Comparison of ENCODE assay signal across 16 cellular contexts in the genomic region with DNA sequence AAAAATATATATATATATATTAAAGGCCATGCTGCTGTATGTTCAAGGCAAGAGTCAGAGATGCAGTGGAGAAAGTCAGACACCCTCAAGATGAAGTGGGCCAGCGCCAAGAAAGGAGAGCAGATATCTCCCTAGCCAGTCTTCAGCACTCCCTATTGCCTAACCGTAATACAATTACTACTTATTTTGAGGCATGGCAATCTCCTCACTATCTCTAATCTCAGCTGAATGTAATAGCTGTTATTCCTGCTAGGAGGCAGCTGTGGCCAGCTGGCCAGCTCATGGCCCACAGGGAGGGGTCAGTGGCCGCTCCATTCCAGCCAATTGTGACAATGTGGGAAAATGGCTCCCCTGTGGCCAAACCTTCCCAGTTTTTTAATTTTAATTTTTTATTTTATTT.
DNase-seq lines count a peak whose midpoint lies in the region; ATAC-seq and TF ChIP-seq lines count a peak whose summit lies in the region.
"Had no signal": no experiment of that assay in that cellular context is flagged by ENCODE, and none has a peak within 500 bp of the region (broad histone marks: within the 10 kb centered on the region; RNA-seq: fewer than 3 reads in every experiment).

No MANE protein-coding gene starts in this region.

- no peaks in the 10 kb centered on the region for H3F3A ChIP-seq in SK-N-SH (replicated peaks; ENCODE audit: insufficient read depth)

- H3K79me2 ChIP-seq in SK-N-SH (ENCODE audit: insufficient read depth): peaks cover 6% of the 10 kb centered on the region; the same call in 1 of the 2 replicates

- H2AFZ ChIP-seq in SK-N-SH (ENCODE audit: low read depth): no peak overlapping the region

- no peaks in the 10 kb centered on the region for H4K20me1 ChIP-seq in SK-N-SH (ENCODE audit: insufficient read depth)

- H3K9me2 ChIP-seq in SK-N-SH: no peaks in the 10 kb centered on the region

- intact Hi-C loops in left lung (cut with DNase I): no loop called here
- intact Hi-C loops in upper lobe of right lung (cut with DNase I): no loop called here
- intact Hi-C loops in Caco-2 (cut with micrococcal nuclease; ENCODE audit: unreplicated experiment): no loop called here

- WGBS in SK-N-SH (ENCODE audit: low lambda C conversion rate): 98% methylated on average over 3 of the region's 3 CpGs

- H3K9me3 Mint-ChIP-seq in Caco-2 (ENCODE audit: unreplicated experiment): peaks cover 6% of the 10 kb centered on the region
- peaks cover 0 to 3% of the 10 kb centered on the region in 2 donors for H3K9me3 Mint-ChIP-seq in stimulated activated naive CD8-positive, alpha-beta T cell treated with anti-CD3 and anti-CD28 coated beads, Interleukin-15, amount 100 ng/mL, for 72 hours

- no peak for TF ChIP-seq RAD21 in SK-N-SH (IDR thresholded peaks at IDR 0.05; ENCODE audit: low read length)

- H3K4me3 ChIP-seq in SK-N-SH (ENCODE audit: low read depth in 2 of 2, low read length in 1 of 2) (no peak overlapping the region), cardiac muscle cell (no peak overlapping the region), left lung (no peak overlapping the region), upper lobe of right lung (no peak overlapping the region), Caco-2 (ENCODE audit: low read depth, low read length) (no peak overlapping the region)
- H3K4me3 ChIP-seq: BLaER1, Peyer's patch had no signal

- no peaks in the 10 kb centered on the region for H3K27me3 Mint-ChIP-seq in Caco-2 (ENCODE audit: insufficient read depth, unreplicated experiment)
- no peaks in the 10 kb centered on the region for H3K27me3 Mint-ChIP-seq in stimulated activated naive CD8-positive, alpha-beta T cell treated with anti-CD3 and anti-CD28 coated beads, Interleukin-15, amount 100 ng/mL, for 72 hours

- no peaks in the 10 kb centered on the region for H3K9me3 ChIP-seq in SK-N-SH
- no peaks in the 10 kb centered on the region for H3K9me3 ChIP-seq in cardiac muscle cell (ENCODE audit: low read depth)
- no peaks in the 10 kb centered on the region for H3K9me3 ChIP-seq in left lung
- no peaks in the 10 kb centered on the region for H3K9me3 ChIP-seq in upper lobe of right lung
- no peaks in the 10 kb centered on the region for H3K9me3 ChIP-seq in Caco-2
- H3K9me3 ChIP-seq: BLaER1, Peyer's patch had no signal

- POLR2A ChIA-PET in SK-N-SH (lab: Yijun Ruan, JAX): no interaction called here
- POLR2A ChIA-PET in Caco-2 (lab: Charles Lee): no interaction called here

- CTCF ChIA-PET in SK-N-SH (lab: Yijun Ruan, JAX): interaction anchor here (0.9 to 4.8 kb wide), 6 partner anchors 12 to 200 kb away, joined by 3 to 25 read pairs (median 9); partner anchors contain the start of gene STK10
- CTCF ChIA-PET in Caco-2 (lab: Charles Lee): no interaction called here

- TF ChIP-seq EP300 in SK-N-SH (IDR thresholded peaks at IDR 0.05; ENCODE audit: borderline replicate concordance in 1 of 2, low read depth in 1 of 2, low read length in 1 of 2): no peak

- TF ChIP-seq CTCF in SK-N-SH (IDR thresholded peaks at IDR 0.05): no peak
- TF ChIP-seq CTCF in cardiac muscle cell (IDR thresholded peaks at IDR 0.05; ENCODE audit: low read depth, low read length): peak; percentile 27
- no peak for TF ChIP-seq CTCF in left lung (IDR thresholded peaks at IDR 0.05)
- no peak for TF ChIP-seq CTCF in upper lobe of right lung (IDR thresholded peaks at IDR 0.05)
- TF ChIP-seq CTCF in Caco-2 (IDR thresholded peaks at IDR 0.05; ENCODE audit: insufficient read depth in 1 of 2, low read depth in 1 of 2, low read length in 1 of 2, severe bottlenecking in 1 of 2, unreplicated experiment in 1 of 2): no peak

- H3K27ac Mint-ChIP-seq in Caco-2 (ENCODE audit: unreplicated experiment): no peak overlapping the region
- no peak overlapping the region for H3K27ac Mint-ChIP-seq in stimulated activated naive CD8-positive, alpha-beta T cell treated with anti-CD3 and anti-CD28 coated beads, Interleukin-15, amount 100 ng/mL, for 72 hours

- H3K36me3 ChIP-seq in SK-N-SH (replicated peaks in 1 of 2; ENCODE audit: control insufficient read depth in 1 of 2, insufficient read depth in 2 of 2, low read length in 1 of 2) (peaks cover 0 to 6% of the 10 kb centered on the region in 2 experiments), cardiac muscle cell (no peaks in the 10 kb centered on the region), left lung (peaks cover 0 to 89% of the 10 kb centered on the region in 2 donors), upper lobe of right lung (peaks cover 41% of the 10 kb centered on the region), Caco-2 (ENCODE audit: control insufficient read depth, insufficient read depth, low read length) (no peaks in the 10 kb centered on the region)

- no peak overlapping the region for H3K27ac ChIP-seq in SK-N-SH (ENCODE audit: low read depth in 2 of 2, low read length in 1 of 2)
- H3K27ac ChIP-seq in cardiac muscle cell: no peak overlapping the region
- H3K27ac ChIP-seq in left lung: no peak overlapping the region
- H3K27ac ChIP-seq in upper lobe of right lung: no peak overlapping the region
- H3K27ac ChIP-seq: 22Rv1, BLaER1, Peyer's patch had no signal

- peak; percentile 71 for DNase-seq in SK-N-SH
- peak in 1 of 2 donors; percentile 91 for DNase-seq in cardiac muscle cell (ENCODE audit: low read depth in 1 of 2, low spot score in 1 of 2)
- DNase-seq in left lung: no peak
- DNase-seq in upper lobe of right lung: peak; percentile 57
- DNase-seq in Caco-2: no peak
- no peak for DNase-seq in stimulated activated naive CD8-positive, alpha-beta T cell treated with anti-CD3 and anti-CD28 coated beads, Interleukin-15, amount 100 ng/mL, for 72 hours
- DNase-seq: COR-L47, NCI-H1436, NCI-H2029 treated with DMSO at 0.1 percent for 48 hours, NCI-H510A treated with DMSO at 0.1 percent for 48 hours, SHP77 treated with DMSO at 0.1 percent for 48 hours had no signal

- H3K27me3 ChIP-seq in SK-N-SH (ENCODE audit: insufficient read depth): no peaks in the 10 kb centered on the region
- no peaks in the 10 kb centered on the region for H3K27me3 ChIP-seq in cardiac muscle cell
- H3K27me3 ChIP-seq in left lung: no peaks in the 10 kb centered on the region
- no peaks in the 10 kb centered on the region for H3K27me3 ChIP-seq in upper lobe of right lung
- no peaks in the 10 kb centered on the region for H3K27me3 ChIP-seq in Caco-2 (replicated peaks; ENCODE audit: control insufficient read depth, insufficient read depth, low read length)
- H3K27me3 ChIP-seq: BLaER1, Peyer's patch had no signal

- no peak for ATAC-seq in SK-N-SH treated with all-trans-retinoic acid at 6 μM for 48 hours
- ATAC-seq in left lung: peak; percentile 19
- no peak for ATAC-seq in upper lobe of right lung
- no peak for ATAC-seq in stimulated activated naive CD8-positive, alpha-beta T cell treated with anti-CD3 and anti-CD28 coated beads, Interleukin-15, amount 100 ng/mL, for 72 hours
- no peak for ATAC-seq in HG03442 (IDR thresholded peaks at IDR 0.05; ENCODE audit: unreplicated experiment)

- H3K4me1 ChIP-seq in SK-N-SH (ENCODE audit: control insufficient read depth in 1 of 2, insufficient read depth in 2 of 2, low read depth in 1 of 2, low read length in 1 of 2) (peaks cover 0 to 6% of the 10 kb centered on the region in 2 experiments; a peak in 1 of 4 replicates), cardiac muscle cell (ENCODE audit: low read depth) (peaks cover 7% of the 10 kb centered on the region), left lung (peaks cover 0 to 7% of the 10 kb centered on the region in 2 donors), upper lobe of right lung (peaks cover 9% of the 10 kb centered on the region), Caco-2 (no peaks in the 10 kb centered on the region)
- H3K4me1 ChIP-seq: BLaER1, Peyer's patch had no signal

- BruUV-seq in Caco-2 (replicated peaks; lab: Mats Ljungman, UMichigan): no TSS peak

- H3K9ac ChIP-seq in SK-N-SH: no peak overlapping the region
- H3K9ac ChIP-seq: BLaER1 had no signal

- peaks cover 14% of the 10 kb centered on the region for H3K36me3 Mint-ChIP-seq in Caco-2 (ENCODE audit: insufficient read depth, unreplicated experiment)

- no peaks in the 10 kb centered on the region for H3K4me1 Mint-ChIP-seq in Caco-2 (ENCODE audit: low read depth, unreplicated experiment)
- peaks cover 24% of the 10 kb centered on the region for H3K4me1 Mint-ChIP-seq in stimulated activated naive CD8-positive, alpha-beta T cell treated with anti-CD3 and anti-CD28 coated beads, Interleukin-15, amount 100 ng/mL, for 72 hours

- no peak overlapping the region for H3K4me2 ChIP-seq in SK-N-SH
- H3K4me2 ChIP-seq: BLaER1 had no signal

- H3K4me3 Mint-ChIP-seq in Caco-2 (ENCODE audit: unreplicated experiment): no peak overlapping the region
- no peak overlapping the region for H3K4me3 Mint-ChIP-seq in stimulated activated naive CD8-positive, alpha-beta T cell treated with anti-CD3 and anti-CD28 coated beads, Interleukin-15, amount 100 ng/mL, for 72 hours

TF ChIP-seq in SK-N-SH, 30 proteins besides CTCF, POLR2A, EP300 and RAD21:
- TF ChIP-seq, protein P1, sequence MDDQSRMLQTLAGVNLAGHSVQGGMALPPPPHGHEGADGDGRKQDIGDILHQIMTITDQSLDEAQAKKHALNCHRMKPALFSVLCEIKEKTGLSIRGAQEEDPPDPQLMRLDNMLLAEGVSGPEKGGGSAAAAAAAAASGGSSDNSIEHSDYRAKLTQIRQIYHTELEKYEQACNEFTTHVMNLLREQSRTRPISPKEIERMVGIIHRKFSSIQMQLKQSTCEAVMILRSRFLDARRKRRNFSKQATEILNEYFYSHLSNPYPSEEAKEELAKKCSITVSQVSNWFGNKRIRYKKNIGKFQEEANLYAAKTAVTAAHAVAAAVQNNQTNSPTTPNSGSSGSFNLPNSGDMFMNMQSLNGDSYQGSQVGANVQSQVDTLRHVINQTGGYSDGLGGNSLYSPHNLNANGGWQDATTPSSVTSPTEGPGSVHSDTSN (IDR thresholded peaks at IDR 0.05): no peak
- TF ChIP-seq GATA2 (CRISPR knock-in tag; IDR thresholded peaks at IDR 0.05): peak; percentile 36; the same call in 1 of the 2 replicates
TF ChIP-seq in SK-N-SH: peak in this region for 1.

TF ChIP-seq in SK-N-SH treated with all-trans-retinoic acid at 6 μM for 48 hours, 23 proteins besides CTCF, POLR2A, EP300 and RAD21 (continues in another document):
- TF ChIP-seq GLIS3 (CRISPR knock-in tag; IDR thresholded peaks at IDR 0.05) (no peak), CSRNP3 (CRISPR knock-in tag; IDR thresholded peaks at IDR 0.05) (no peak), TCF4 (CRISPR knock-in tag; IDR thresholded peaks at IDR 0.05; ENCODE audit: borderline replicate concordance) (no peak), PPARA (CRISPR knock-in tag; IDR thresholded peaks at IDR 0.05; ENCODE audit: borderline replicate concordance) (no peak)

Comparison
In these comparisons a context has a peak if more than half of its experiments do, and no peak if none do; other contexts are left out.
1. DNase-seq: peak in SK-N-SH (single experiment) and upper lobe of right lung (single experiment); none in left lung (0 of 2), Caco-2 (0 of 2) and stimulated activated naive CD8-positive, alpha-beta T cell treated with anti-CD3 and anti-CD28 coated beads, Interleukin-15, amount 100 ng/mL, for 72 hours (0 of 2).